ENCODE assay signal across 16 cellular contexts in the genomic region with DNA sequence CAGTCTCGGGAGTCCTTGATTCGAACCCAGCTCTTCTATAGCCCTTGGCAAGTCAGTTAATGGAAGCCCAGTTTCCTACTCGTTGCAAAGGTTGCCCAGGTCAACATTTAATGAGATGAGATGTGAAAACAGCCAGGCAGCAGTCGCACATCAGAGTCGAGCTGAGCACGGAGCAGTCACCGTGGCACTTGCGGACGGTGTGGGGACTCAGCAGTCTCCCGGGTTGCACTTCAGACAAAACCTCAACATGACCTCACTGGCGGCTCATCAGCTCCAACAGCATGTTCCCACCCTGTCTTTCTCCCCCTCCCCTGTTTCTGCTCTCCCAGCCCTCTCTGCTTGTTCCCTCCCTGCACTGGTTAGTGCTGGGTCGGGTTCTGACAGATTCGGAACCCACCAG. TPM values are rescaled to one million over a fixed set of nuclear protein-coding genes. Genes with fewer than 3 reads are reported as not detected.
"Had no signal": no experiment of that assay in that cellular context is flagged by ENCODE, and none has a peak within 500 bp of the region (broad histone marks: within the 10 kb centered on the region; RNA-seq: fewer than 3 reads in every experiment).

No MANE protein-coding gene starts in this region.

- H3K4me1 Mint-ChIP-seq: WTC11 had no signal

- H3K4me3 ChIP-seq: gastroesophageal sphincter, left lung had no signal

- DNase-seq: activated CD4-positive, alpha-beta T cell treated with anti-CD3 and anti-CD28 coated beads, Interleukin-2, amount 50 U/mL, for 1 hour; activated gamma-delta T cell; activated T-cell treated with anti-CD3 and anti-CD28 coated beads, Interleukin-2, amount 50 U/mL, for 1 hour; amygdala; effector memory CD4-positive, alpha-beta T cell; mesenchymal stem cell; retina; stimulated activated CD4-positive, alpha-beta T cell treated with anti-CD3 and anti-CD28 coated beads, Interleukin-4, amount 100 ng/mL, for 1 hour; T-cell had no signal

- H3K27me3 Mint-ChIP-seq: activated naive CD8-positive, alpha-beta T cell; brain had no signal

- FAIRE-seq: keratinocyte had no signal

- H3K9me3 ChIP-seq: gastroesophageal sphincter, left lung had no signal

- H3K27ac ChIP-seq: gastroesophageal sphincter, left lung, parathyroid adenoma had no signal

- H3K9ac ChIP-seq: parathyroid adenoma had no signal

- H3K27ac Mint-ChIP-seq: activated naive CD8-positive, alpha-beta T cell; T-cell; WTC11 had no signal

- H3K4me1 ChIP-seq: gastroesophageal sphincter, left lung, parathyroid adenoma had no signal

- H3K36me3 ChIP-seq: gastroesophageal sphincter, left lung had no signal

- H3K9me3 Mint-ChIP-seq: T-cell, WTC11 had no signal

- ATAC-seq: gastroesophageal sphincter, left lung, WTC11 had no signal

- H3K4me3 Mint-ChIP-seq: activated naive CD8-positive, alpha-beta T cell; brain; WTC11 had no signal

- H3K36me3 Mint-ChIP-seq: activated naive CD8-positive, alpha-beta T cell; T-cell; WTC11 had no signal

RNA-seq across cellular contexts. Expression of gene UBE2QL1, which starts 35.8 kb away (rescaled TPM):
- polyA plus RNA-seq: keratinocyte had no signal
